Comparison of ENCODE assay signal across 1 cellular context in the genomic region with DNA sequence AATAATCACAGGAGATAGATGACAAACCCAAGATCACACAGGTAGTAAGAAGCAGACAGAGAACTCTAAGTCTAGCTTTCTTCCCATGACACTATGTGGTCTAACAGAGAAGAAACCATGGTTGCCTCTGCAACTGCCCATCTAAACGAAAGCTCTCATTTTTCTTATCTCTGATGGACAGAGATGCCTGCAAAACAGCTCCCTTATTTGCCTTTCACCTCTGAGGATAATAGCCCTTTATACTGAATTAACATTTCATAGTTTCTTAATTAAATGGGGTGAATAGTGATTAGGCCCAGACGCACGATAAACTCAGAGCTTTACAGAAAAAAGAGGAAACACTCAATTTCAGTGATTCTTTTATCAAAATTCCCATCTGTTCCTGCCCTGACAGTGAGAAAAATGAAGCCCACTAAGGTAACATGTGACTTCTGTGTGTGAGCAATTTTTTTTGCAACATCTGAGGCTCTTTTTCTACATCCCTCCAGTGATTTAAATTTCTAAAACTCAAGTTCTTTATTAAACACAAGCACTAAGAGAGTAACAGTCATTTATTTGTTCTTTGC.
TF ChIP-seq lines count a peak whose summit lies in the region.

No MANE protein-coding gene starts in this region.

TF ChIP-seq in endothelial cell of umbilical vein, 7 proteins besides CTCF, POLR2A, EP300 and RAD21:
- TF ChIP-seq POLR2AphosphoS5 (IDR thresholded peaks at IDR 0.05; ENCODE audit: insufficient read depth, low read depth, low read length), result no peak
